In genomic region chr1:111082421-111083192, GRCh38 we compare ENCODE assay signal across 18 cellular contexts. TPM values are rescaled to one million over a fixed set of nuclear protein-coding genes. Genes with fewer than 3 reads are reported as not detected.
DNase-seq lines count a peak whose midpoint lies in the region; ATAC-seq and TF ChIP-seq lines count a peak whose summit lies in the region.
"Had no signal": no experiment of that assay in that cellular context is flagged by ENCODE, and none has a peak within 500 bp of the region (broad histone marks: within the 10 kb centered on the region; RNA-seq: fewer than 3 reads in every experiment).

No MANE protein-coding gene starts in this region.

- no peak overlapping the region for H3K4me3 Mint-ChIP-seq in osteocyte (ENCODE audit: unreplicated experiment)
- H3K4me3 Mint-ChIP-seq: brain; effector memory CD8-positive, alpha-beta T cell had no signal

- ATAC-seq in RWPE2 (ENCODE audit: low read depth) (peak; percentile 63), HG03025 (IDR thresholded peaks at IDR 0.05; ENCODE audit: low FRiP score, unreplicated experiment) (no peak), GM19351 (IDR thresholded peaks at IDR 0.05; ENCODE audit: unreplicated experiment) (no peak)
- ATAC-seq: effector memory CD8-positive, alpha-beta T cell had no signal

- no peak overlapping the region for H3K4me3 ChIP-seq in RWPE2 (ENCODE audit: severe bottlenecking)
- H3K4me3 ChIP-seq in epithelial cell of esophagus (ENCODE audit: low read length) = no peak overlapping the region
- H3K4me3 ChIP-seq: uterus had no signal

- peaks cover 24% of the 10 kb centered on the region for H3K4me1 Mint-ChIP-seq in osteocyte (ENCODE audit: unreplicated experiment)
- H3K4me1 Mint-ChIP-seq: brain had no signal

- peaks cover 21% of the 10 kb centered on the region for H3K9me3 Mint-ChIP-seq in osteocyte (ENCODE audit: unreplicated experiment)

- peaks cover 12% of the 10 kb centered on the region for H3K4me1 ChIP-seq in RWPE2 (ENCODE audit: insufficient read depth, poor library complexity, severe bottlenecking)
- H3K4me1 ChIP-seq: uterus had no signal

- no peaks in the 10 kb centered on the region for H3K27me3 ChIP-seq in RWPE2 (ENCODE audit: insufficient read depth, poor library complexity, severe bottlenecking)
- H3K27me3 ChIP-seq: uterus had no signal

- TF ChIP-seq CTCF in RWPE2 (IDR thresholded peaks at IDR 0.05; ENCODE audit: poor library complexity, severe bottlenecking) (no peak), epithelial cell of esophagus (IDR thresholded peaks at IDR 0.05; ENCODE audit: insufficient read depth, low read depth, low read length, missing control alignments) (no peak), osteocyte (IDR thresholded peaks at IDR 0.05) (no peak)

- peak overlapping the region; percentile 63 for H3K27ac ChIP-seq in RWPE2 (ENCODE audit: poor library complexity, severe bottlenecking)
- H3K27ac ChIP-seq: C4-2B, uterus, VCaP had no signal

- peaks cover 2% of the 10 kb centered on the region for H3K36me3 Mint-ChIP-seq in osteocyte (ENCODE audit: unreplicated experiment)
- H3K36me3 Mint-ChIP-seq: brain had no signal

- H3K9me3 ChIP-seq in RWPE2 (ENCODE audit: severe bottlenecking) = no peaks in the 10 kb centered on the region
- H3K9me3 ChIP-seq: uterus had no signal

- H3K27ac Mint-ChIP-seq in osteocyte (ENCODE audit: unreplicated experiment) = peak overlapping the region; percentile 33
- H3K27ac Mint-ChIP-seq: brain; effector memory CD8-positive, alpha-beta T cell had no signal

- H3K36me3 ChIP-seq in RWPE2 (ENCODE audit: low read depth) = no peaks in the 10 kb centered on the region
- H3K36me3 ChIP-seq: uterus had no signal

- peaks cover 3% of the 10 kb centered on the region for H3K27me3 Mint-ChIP-seq in osteocyte (ENCODE audit: unreplicated experiment)

- DNase-seq in GM03348 (ENCODE audit: low spot score) (peak; percentile 25), RWPE2 (ENCODE audit: low spot score) (no peak), epithelial cell of esophagus (ENCODE audit: low read depth) (peak; percentile 56), osteocyte (ENCODE audit: extremely low spot score, unreplicated experiment) (no peak), DMS 273 treated with DMSO at 0.1 percent for 48 hours (lab: John Stamatoyannopoulos, UW) (no peak), COLO829 (ENCODE audit: low spot score) (no peak)
- DNase-seq: activated gamma-delta T cell treated with Interleukin-2 at 50 U/mL for 16 hours; DMS79; effector memory CD8-positive, alpha-beta T cell; NCI-H187 treated with DMSO at 0.1 percent for 48 hours; NCI-H524 treated with DMSO at 0.1 percent for 48 hours; stimulated activated naive CD4-positive, alpha-beta T cell treated with Interleukin-2 at 50 U/mL for 16 hours; uterus had no signal

RNA-seq across cellular contexts. Expression of gene DRAM2, which starts 57.3 kb away (rescaled TPM):
- 31.1 and 33.6 TPM in 2 replicates for total RNA-seq in osteocyte

RNA-seq across cellular contexts. Expression of gene CEPT1, which starts 57.4 kb away (rescaled TPM):
- 25.3 and 26.0 TPM in 2 replicates for total RNA-seq in osteocyte

Comparison
In these comparisons a context has a peak if more than half of its experiments do, and no peak if none do; other contexts are left out.
1. DNase-seq: peak in GM03348 (single experiment) and epithelial cell of esophagus (single experiment); none in RWPE2 (single experiment), osteocyte (single experiment), DMS 273 treated with DMSO at 0.1 percent for 48 hours (single experiment) and COLO829 (single experiment).